In genomic region chr19:45643927-45644771, GRCh38 we compare ENCODE assay signal across 9 cellular contexts. TPM values are rescaled to one million over a fixed set of nuclear protein-coding genes. Genes with fewer than 3 reads are reported as not detected.
A peak's percentile ranks its signal among the peaks of the same experiment; 100 is the strongest.
DNase-seq lines count a peak whose midpoint lies in the region; TF ChIP-seq lines count a peak whose summit lies in the region.
"Had no signal": no experiment of that assay in that cellular context is flagged by ENCODE, and none has a peak within 500 bp of the region (broad histone marks: within the 10 kb centered on the region; RNA-seq: fewer than 3 reads in every experiment).

No MANE protein-coding gene starts in this region.

- H3K9ac ChIP-seq in mammary epithelial cell (ENCODE audit: insufficient read depth, low read length) = no peak overlapping the region
- no peak overlapping the region for H3K9ac ChIP-seq in iPS-20b (ENCODE audit: low read depth, low read length)

- in situ Hi-C loops in mammary epithelial cell (cut with MboI; ENCODE audit: low sequenced_read_pairs in 2 of 2) = no loop called here

- peak overlapping the region; percentile 71 for H3K4me3 Mint-ChIP-seq in activated CD4-positive, alpha-beta memory T cell treated with anti-CD3 and anti-CD28 coated beads for 36 hours
- peak overlapping the region; percentile 86 for H3K4me3 Mint-ChIP-seq in type B pancreatic cell

- 67% methylated on average over 13 of the region's 14 CpGs for WGBS in mammary epithelial cell (ENCODE audit: low coverage, missing lambda C conversion rate)
- 46 to 47% methylated on average over 14 of the region's 14 CpGs for WGBS in tibial nerve, 2 donors

- TF ChIP-seq POLR2A in breast epithelium (IDR thresholded peaks at IDR 0.05) (no peak), tibial nerve (IDR thresholded peaks at IDR 0.05) (no peak)

- H3K4me1 ChIP-seq in mammary epithelial cell (ENCODE audit: insufficient read depth, low read length) = peaks cover 33% of the 10 kb centered on the region
- H3K4me1 ChIP-seq in breast epithelium = peaks cover 0 to 9% of the 10 kb centered on the region in 2 donors
- H3K4me1 ChIP-seq in iPS-20b (ENCODE audit: insufficient read depth, low read length) = peaks cover 6% of the 10 kb centered on the region; the same call in 1 of the 2 replicates
- peaks cover 0 to 56% (median 25%) of the 10 kb centered on the region in 4 donors for H3K4me1 ChIP-seq in tibial nerve

- H3K9me3 ChIP-seq in mammary epithelial cell (replicated peaks; ENCODE audit: insufficient read depth, low read length) (no peaks in the 10 kb centered on the region), breast epithelium (no peaks in the 10 kb centered on the region), iPS-20b (ENCODE audit: insufficient read depth, low read depth, low read length) (no peaks in the 10 kb centered on the region), tibial nerve (no peaks in the 10 kb centered on the region)

- DNase-seq in mammary epithelial cell (no peak), breast epithelium (ENCODE audit: low spot score in 2 of 2) (no peak), type B pancreatic cell (ENCODE audit: extremely low spot score, unreplicated experiment) (no peak), tibial nerve (ENCODE audit: low spot score in 2 of 2) (no peak), GM19238 (ENCODE audit: insufficient read length, low spot score) (no peak), cerebellum (ENCODE audit: low spot score) (no peak)
- no peak for DNase-seq in activated CD4-positive, alpha-beta memory T cell treated with anti-CD3 and anti-CD28 coated beads for 36 hours

- POLR2A ChIA-PET in activated CD4-positive, alpha-beta memory T cell treated with anti-CD3 and anti-CD28 coated beads for 36 hours (lab: Charles Lee) = interaction anchor here (1.0 to 3.5 kb wide), 4 partner anchors 29 to 138 kb away, joined by 3 to 54 read pairs (median 4); no protein-coding TSS in a partner anchor

- CTCF ChIA-PET in mammary epithelial cell (lab: Charles Lee; ENCODE audit: low non-redundant PET) = interaction anchor here (1.5 kb wide), 1 partner anchor 48 kb away, joined by 3 read pairs; the partner anchor contains the start of gene QPCTL
- CTCF ChIA-PET in activated CD4-positive, alpha-beta memory T cell treated with anti-CD3 and anti-CD28 coated beads for 36 hours (lab: Charles Lee) = interaction anchor here (0.7 to 4.8 kb wide), 12 partner anchors 12 to 166 kb away, joined by 3 to 58 read pairs (median 4); no protein-coding TSS in a partner anchor

- BruUV-seq in mammary epithelial cell (replicated peaks; lab: Mats Ljungman, UMichigan) = no TSS peak

- intact Hi-C loops in mammary epithelial cell (cut with micrococcal nuclease) (loop anchor here (1.0 to 10.0 kb wide), 8 partner anchors 29 to 239 kb away; partner anchors contain the start of genes POLR1G, PPP1R13L and VASP), breast epithelium (cut with DNase I; ENCODE audit: low total_unique reads) (loop anchor here (5.0 kb wide), 1 partner anchor 47 kb away; no protein-coding TSS in a partner anchor)
- intact Hi-C loops in activated CD4-positive, alpha-beta memory T cell treated with anti-CD3 and anti-CD28 coated beads for 36 hours (cut with micrococcal nuclease) = loop anchor here (1.0 to 2.0 kb wide), 2 partner anchors 23 to 219 kb away; no protein-coding TSS in a partner anchor

- peak overlapping the region; percentile 59 for H2AFZ ChIP-seq in mammary epithelial cell (ENCODE audit: low read depth, low read length)

- no peaks in the 10 kb centered on the region for H3K27me3 Mint-ChIP-seq in activated CD4-positive, alpha-beta memory T cell treated with anti-CD3 and anti-CD28 coated beads for 36 hours
- H3K27me3 Mint-ChIP-seq in type B pancreatic cell = peaks cover 16% of the 10 kb centered on the region

- H3K4me3 ChIP-seq in mammary epithelial cell (replicated peaks in 1 of 3; ENCODE audit: insufficient read depth in 1 of 3, low read depth in 2 of 3, low read length in 3 of 3) (no peak overlapping the region), breast epithelium (no peak overlapping the region), iPS-20b (ENCODE audit: low read length) (peak overlapping the region; percentile 78; the same call in 1 of the 2 replicates), tibial nerve (no peak overlapping the region)

- peak overlapping the region; percentile 72 for H3K4me2 ChIP-seq in mammary epithelial cell (ENCODE audit: insufficient read depth, low read depth, low read length)

- no peaks in the 10 kb centered on the region for H4K20me1 ChIP-seq in mammary epithelial cell (ENCODE audit: insufficient read depth, low read length)

- peaks cover 46% of the 10 kb centered on the region for H3K4me1 Mint-ChIP-seq in activated CD4-positive, alpha-beta memory T cell treated with anti-CD3 and anti-CD28 coated beads for 36 hours (ENCODE audit: low read depth)
- H3K4me1 Mint-ChIP-seq in type B pancreatic cell (ENCODE audit: unreplicated experiment) = peaks cover 30% of the 10 kb centered on the region

- no peaks in the 10 kb centered on the region for H3K9me3 Mint-ChIP-seq in activated CD4-positive, alpha-beta memory T cell treated with anti-CD3 and anti-CD28 coated beads for 36 hours
- H3K9me3 Mint-ChIP-seq in type B pancreatic cell = peaks cover 8% of the 10 kb centered on the region

- H3K27ac ChIP-seq in mammary epithelial cell (ENCODE audit: insufficient read depth, low read depth, low read length) (no peak overlapping the region), breast epithelium (no peak overlapping the region), iPS-20b (ENCODE audit: low read length) (no peak overlapping the region), tibial nerve (no peak overlapping the region)

- TF ChIP-seq CTCF in mammary epithelial cell (conservative IDR thresholded peaks at IDR 0.05 in 1 of 2, IDR thresholded peaks at IDR 0.05 in 1 of 2; ENCODE audit: extremely low read depth in 1 of 2, insufficient read depth in 1 of 2, low read depth in 1 of 2, low read length in 2 of 2) (no peak), breast epithelium (IDR thresholded peaks at IDR 0.05) (no peak), type B pancreatic cell (conservative IDR thresholded peaks at IDR 0.05) (no peak), tibial nerve (IDR thresholded peaks at IDR 0.05) (no peak)

- TF ChIP-seq EP300 in tibial nerve (IDR thresholded peaks at IDR 0.05) = no peak

- H3K27me3 ChIP-seq in mammary epithelial cell (ENCODE audit: insufficient read depth, low read length) (no peaks in the 10 kb centered on the region), breast epithelium (no peaks in the 10 kb centered on the region), iPS-20b (ENCODE audit: insufficient read depth, low read length) (peaks cover 18% of the 10 kb centered on the region; the same call in 1 of the 2 replicates), tibial nerve (peaks cover 0 to 36% of the 10 kb centered on the region in 2 donors)

- H3K79me2 ChIP-seq in mammary epithelial cell (ENCODE audit: insufficient read depth, low read length) = no peaks in the 10 kb centered on the region

- dilution Hi-C loops in mammary epithelial cell (cut with HindIII; ENCODE audit: low sequenced_read_pairs) = loop anchor here (5.0 kb wide), 3 partner anchors 48 to 137 kb away; partner anchors contain the start of genes QPCTL, SNRPD2 and VASP

- peaks cover 7% of the 10 kb centered on the region for H3K36me3 Mint-ChIP-seq in activated CD4-positive, alpha-beta memory T cell treated with anti-CD3 and anti-CD28 coated beads for 36 hours
- H3K36me3 Mint-ChIP-seq in type B pancreatic cell = peaks cover 6% of the 10 kb centered on the region

- H3K36me3 ChIP-seq in mammary epithelial cell (ENCODE audit: insufficient read depth, low read length) = no peaks in the 10 kb centered on the region
- no peaks in the 10 kb centered on the region for H3K36me3 ChIP-seq in breast epithelium
- H3K36me3 ChIP-seq in iPS-20b (ENCODE audit: insufficient read depth, low read depth, low read length) = no peaks in the 10 kb centered on the region
- no peaks in the 10 kb centered on the region for H3K36me3 ChIP-seq in tibial nerve

- H3K27ac Mint-ChIP-seq in activated CD4-positive, alpha-beta memory T cell treated with anti-CD3 and anti-CD28 coated beads for 36 hours = peak overlapping the region; percentile 97
- no peak overlapping the region for H3K27ac Mint-ChIP-seq in type B pancreatic cell

RNA-seq across cellular contexts. Expression of gene EML2, which starts 5.0 kb away (rescaled TPM):
- total RNA-seq in mammary epithelial cell = 10 to 100 TPM; 55.8 to 98.2 TPM
- 35.4 TPM for polyA plus RNA-seq in mammary epithelial cell
- 63.1 TPM for polyA minus RNA-seq in mammary epithelial cell
- total RNA-seq in breast epithelium = 10 to 100 TPM; 27.7 to 42.0 (median 32.4) TPM
- total RNA-seq in activated CD4-positive, alpha-beta memory T cell treated with anti-CD3 and anti-CD28 coated beads for 36 hours = 100 to 1,000 TPM; 159 to 183 TPM
- 46.9 and 61.4 TPM in 2 replicates for total RNA-seq in type B pancreatic cell (ENCODE audit: low replicate concordance)
- total RNA-seq in tibial nerve = 10 to 100 TPM; 21.0 to 57.1 (median 25.0) TPM
- total RNA-seq in cerebellum = 21.2 TPM

RNA-seq across cellular contexts. Expression of gene GIPR, which starts 23.9 kb away (rescaled TPM):
- 1 to 10 TPM; 1.3 to 1.4 TPM for total RNA-seq in mammary epithelial cell
- 0.60 TPM for polyA plus RNA-seq in mammary epithelial cell
- 9.4 TPM for polyA minus RNA-seq in mammary epithelial cell
- total RNA-seq in breast epithelium = 1 to 10 TPM in 2 of 3 donors, under 1 TPM in 1; 0.16 to 4.9 (median 4.8) TPM
- total RNA-seq in activated CD4-positive, alpha-beta memory T cell treated with anti-CD3 and anti-CD28 coated beads for 36 hours = 1 to 10 TPM; 6.6 to 8.3 TPM
- total RNA-seq in type B pancreatic cell (ENCODE audit: low replicate concordance) = 8.0 and 9.1 TPM in 2 replicates
- 1 to 10 TPM in 1 of 4 donors, under 1 TPM in 1, not detected in 2; 0.98 to 2.4 TPM for total RNA-seq in tibial nerve
- not detected for total RNA-seq in cerebellum

RNA-seq across cellular contexts. Expression of gene GPR4, which starts 42.1 kb away (rescaled TPM):
- total RNA-seq in mammary epithelial cell (not detected), breast epithelium (1 to 10 TPM; 1.1 to 8.8 (median 1.2) TPM), type B pancreatic cell (ENCODE audit: low replicate concordance) (not detected in 2 replicates), tibial nerve (10 to 100 TPM; 12.6 to 15.6 (median 13.8) TPM), cerebellum (0.36 TPM)
- polyA plus RNA-seq in mammary epithelial cell = 0.02 TPM
- polyA minus RNA-seq in mammary epithelial cell = not detected
- not detected for total RNA-seq in activated CD4-positive, alpha-beta memory T cell treated with anti-CD3 and anti-CD28 coated beads for 36 hours
- total RNA-seq: activated CD8-positive, alpha-beta memory T cell treated with anti-CD3 and anti-CD28 coated beads for 36 hours had no signal

RNA-seq across cellular contexts. Expression of gene SNRPD2, which starts 47.6 kb away (rescaled TPM):
- total RNA-seq in mammary epithelial cell (100 to 1,000 TPM; 136 to 412 TPM), breast epithelium (100 to 1,000 TPM; 175 to 238 (median 191) TPM), type B pancreatic cell (ENCODE audit: low replicate concordance) (397 and 471 TPM in 2 replicates), tibial nerve (100 to 1,000 TPM; 125 to 151 (median 137) TPM), cerebellum (86.0 TPM)
- 618 TPM for polyA plus RNA-seq in mammary epithelial cell
- polyA minus RNA-seq in mammary epithelial cell = 223 TPM
- total RNA-seq in activated CD4-positive, alpha-beta memory T cell treated with anti-CD3 and anti-CD28 coated beads for 36 hours = 100 to 1,000 TPM; 789 TPM

RNA-seq across cellular contexts. Expression of gene QPCTL, which starts 48.3 kb away (rescaled TPM):
- total RNA-seq in mammary epithelial cell (10 to 100 TPM; 22.5 to 22.6 TPM), breast epithelium (1 to 10 TPM; 6.1 to 9.4 (median 7.2) TPM), type B pancreatic cell (ENCODE audit: low replicate concordance) (8.2 and 9.4 TPM in 2 replicates), tibial nerve (10 to 100 TPM in 2 of 4 donors, 1 to 10 TPM in 2; 5.9 to 13.2 (median 10.5) TPM), cerebellum (2.4 TPM)
- 12.1 TPM for polyA plus RNA-seq in mammary epithelial cell
- 25.5 TPM for polyA minus RNA-seq in mammary epithelial cell
- 10 to 100 TPM; 13.8 to 16.8 TPM for total RNA-seq in activated CD4-positive, alpha-beta memory T cell treated with anti-CD3 and anti-CD28 coated beads for 36 hours
